In the genomic region with DNA sequence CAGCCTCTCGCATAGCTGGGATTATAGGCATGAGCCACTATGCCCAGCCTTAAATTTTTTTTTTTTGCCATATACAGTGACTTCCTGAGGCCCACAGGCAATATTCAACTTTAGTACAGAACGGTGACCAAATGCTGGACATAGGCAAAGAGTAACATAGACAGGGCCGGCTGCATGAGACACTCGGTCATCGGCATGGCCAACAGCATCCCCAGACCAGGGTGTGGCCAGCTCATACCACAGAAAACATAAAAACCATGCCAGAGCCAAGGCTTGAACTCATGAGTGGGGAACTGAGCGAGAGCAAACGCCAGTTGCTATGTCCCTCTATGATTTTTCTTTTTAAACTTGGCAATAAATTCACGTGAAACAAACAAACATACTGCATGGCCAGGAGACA, we compare ENCODE assay signal across 1 cellular context.
A peak's percentile ranks its signal among the peaks of the same experiment; 100 is the strongest.
TF ChIP-seq lines count a peak whose summit lies in the region.

No MANE protein-coding gene starts in this region.

TF ChIP-seq in GM12878, 131 proteins besides CTCF, POLR2A, EP300 and RAD21:
- TF ChIP-seq SMAD5 (IDR thresholded peaks at IDR 0.05; ENCODE audit: low read depth) (no peak), KDM1A (IDR thresholded peaks at IDR 0.05; ENCODE audit: borderline replicate concordance) (no peak), MEF2B (IDR thresholded peaks at IDR 0.05; ENCODE audit: partially characterized antibody, poor library complexity, severe bottlenecking) (peak; percentile 19), LARP7 (IDR thresholded peaks at IDR 0.05) (no peak), ETV6 (conservative IDR thresholded peaks at IDR 0.05 in 1 of 2, IDR thresholded peaks at IDR 0.05 in 1 of 2; ENCODE audit: borderline replicate concordance in 1 of 2, low read depth in 1 of 2) (0 out of 4 replicates have a peak, but pooled peaks of 1 of the 2 experiments have one; percentile 4)
